Comparison of ENCODE assay signal across 1 cellular context in genomic region chr1:51966559-51966958, GRCh38.
A peak's percentile ranks its signal among the peaks of the same experiment; 100 is the strongest.
TF ChIP-seq lines count a peak whose summit lies in the region.

No MANE protein-coding gene starts in this region.

TF ChIP-seq in K562, 482 proteins besides CTCF, POLR2A, EP300 and RAD21 (continued from another document and continues in another):
- no peak; the same call in 1 of the 2 replicates for TF ChIP-seq BACH1 (tag; IDR thresholded peaks at IDR 0.05)
- no peak for TF ChIP-seq ETS2 (tag; IDR thresholded peaks at IDR 0.05; ENCODE audit: borderline replicate concordance, poor library complexity, severe bottlenecking)
- TF ChIP-seq SOX6 (IDR thresholded peaks at IDR 0.05), result peak; percentile 60; the same call in 1 of the 2 replicates
- peak; percentile 96 to 97 for TF ChIP-seq KDM1A (IDR thresholded peaks at IDR 0.05)
- TF ChIP-seq ARID2 (IDR thresholded peaks at IDR 0.05), result no peak
- no peak for TF ChIP-seq CBX3 (IDR thresholded peaks at IDR 0.05; ENCODE audit: borderline replicate concordance in 1 of 2, low read length in 2 of 2)
- no peak for TF ChIP-seq ZBTB40 (IDR thresholded peaks at IDR 0.05)
- TF ChIP-seq ZBTB40 (CRISPR knock-in tag; IDR thresholded peaks at IDR 0.05), result no peak
- TF ChIP-seq MCM2 (IDR thresholded peaks at IDR 0.05; ENCODE audit: low read depth), result no peak
- TF ChIP-seq ETV1 (tag; conservative IDR thresholded peaks at IDR 0.05; ENCODE audit: low read depth), result peak; percentile 61
- TF ChIP-seq TCF3 (CRISPR knock-in tag; IDR thresholded peaks at IDR 0.05), result peak; percentile 21; the same call in 1 of the 2 replicates
- TF ChIP-seq FOS (IDR thresholded peaks at IDR 0.05; ENCODE audit: extremely low read depth, insufficient read length), result no peak
- TF ChIP-seq JUN (IDR thresholded peaks at IDR 0.05; ENCODE audit: borderline replicate concordance, low read depth, low read length), result 0 out of 2 replicates have a peak, but pooled peaks have one; percentile 23
- no peak for TF ChIP-seq JUN (CRISPR knock-in tag; IDR thresholded peaks at IDR 0.05; ENCODE audit: borderline replicate concordance)
- peak; percentile 74 for TF ChIP-seq CBFA2T3 (IDR thresholded peaks at IDR 0.05)
- TF ChIP-seq YBX1 (IDR thresholded peaks at IDR 0.05), result no peak
- 0 out of 2 replicates have a peak, but pooled peaks have one; percentile 59 for TF ChIP-seq STAT6 (CRISPR knock-in tag; IDR thresholded peaks at IDR 0.05)
- no peak for TF ChIP-seq HMGXB4 (CRISPR knock-in tag; IDR thresholded peaks at IDR 0.05)
- no peak for TF ChIP-seq ZC3H11A (IDR thresholded peaks at IDR 0.05; ENCODE audit: low read depth, low read length)
- TF ChIP-seq FOXP4 (CRISPR knock-in tag; IDR thresholded peaks at IDR 0.05; ENCODE audit: borderline replicate concordance), result no peak
- no peak for TF ChIP-seq STAT5B (CRISPR knock-in tag; IDR thresholded peaks at IDR 0.05)
- TF ChIP-seq DPF2 (IDR thresholded peaks at IDR 0.05), result peak; percentile 34; the same call in 1 of the 2 replicates
- no peak for TF ChIP-seq SNAPC5 (CRISPR knock-in tag; IDR thresholded peaks at IDR 0.05)
- TF ChIP-seq SMARCA4 (IDR thresholded peaks at IDR 0.05), result peak; percentile 38; the same call in 1 of the 2 replicates
- TF ChIP-seq ZC3H4 (CRISPR knock-in tag; IDR thresholded peaks at IDR 0.05; ENCODE audit: borderline replicate concordance), result no peak
- TF ChIP-seq FOXJ2 (tag; IDR thresholded peaks at IDR 0.05), result peak; percentile 59; the same call in 1 of the 2 replicates
- no peak for TF ChIP-seq IRF9 (tag; IDR thresholded peaks at IDR 0.05)
- TF ChIP-seq HDAC2 (IDR thresholded peaks at IDR 0.05), result peak; percentile 90; the same call in 1 of the 2 replicates
- TF ChIP-seq HMBOX1 (IDR thresholded peaks at IDR 0.05), result 0 out of 2 replicates have a peak, but pooled peaks have one; percentile 27
- no peak for TF ChIP-seq ZNF143 (CRISPR knock-in tag; IDR thresholded peaks at IDR 0.05)
- TF ChIP-seq PBX2 (CRISPR knock-in tag; IDR thresholded peaks at IDR 0.05; ENCODE audit: low read depth), result no peak
- TF ChIP-seq PBX2 (tag; conservative IDR thresholded peaks at IDR 0.05; ENCODE audit: low read depth), result peak; percentile 51; the same call in 1 of the 2 replicates
- peak; percentile 70; the same call in 1 of the 2 replicates for TF ChIP-seq SMARCE1 (IDR thresholded peaks at IDR 0.05)
- TF ChIP-seq SMAD4 (CRISPR knock-in tag; conservative IDR thresholded peaks at IDR 0.05), result 0 out of 2 replicates have a peak, but pooled peaks have one; percentile 16
- no peak for TF ChIP-seq TAF9B (IDR thresholded peaks at IDR 0.05; ENCODE audit: partially characterized antibody)
- TF ChIP-seq ZNF75A (CRISPR knock-in tag; IDR thresholded peaks at IDR 0.05), result no peak
- no peak for TF ChIP-seq RAD51 (IDR thresholded peaks at IDR 0.05; ENCODE audit: borderline replicate concordance, low read depth)
- TF ChIP-seq MEIS2 (IDR thresholded peaks at IDR 0.05; ENCODE audit: partially characterized antibody), result peak; percentile 87
- peak; percentile 18; the same call in 1 of the 2 replicates for TF ChIP-seq TAL1 (IDR thresholded peaks at IDR 0.05)
- peak; percentile 56; the same call in 1 of the 2 replicates for TF ChIP-seq MYC (IDR thresholded peaks at IDR 0.05; ENCODE audit: low read depth, low read length)
- TF ChIP-seq MYC (CRISPR knock-in tag; IDR thresholded peaks at IDR 0.05; ENCODE audit: borderline replicate concordance, low read depth), result no peak
- TF ChIP-seq SETDB1 (IDR thresholded peaks at IDR 0.05; ENCODE audit: low read length), result no peak
